ENCODE assay signal across 2 cellular contexts in genomic region chr4:105598044-105598443, GRCh38.
TF ChIP-seq lines count a peak whose summit lies in the region.

No MANE protein-coding gene starts in this region.

TF ChIP-seq in liver, 16 proteins besides CTCF, POLR2A, EP300 and RAD21 (continued from another document):
- TF ChIP-seq REST (IDR thresholded peaks at IDR 0.05): no peak
- peak; percentile 31 to 42 for TF ChIP-seq RXRA (IDR thresholded peaks at IDR 0.05)
- no peak for TF ChIP-seq FOXA1 (IDR thresholded peaks at IDR 0.05)
- no peak for TF ChIP-seq TAF1 (conservative IDR thresholded peaks at IDR 0.05)
- peak; percentile 13 to 23 for TF ChIP-seq HNF4A (conservative IDR thresholded peaks at IDR 0.05)
- no peak for TF ChIP-seq ATF3 (IDR thresholded peaks at IDR 0.05)
- TF ChIP-seq GABPA (IDR thresholded peaks at IDR 0.05 in 1 of 2, conservative IDR thresholded peaks at IDR 0.05 in 1 of 2): no peak
- no peak for TF ChIP-seq YY1 (IDR thresholded peaks at IDR 0.05)
- TF ChIP-seq EGR1 (IDR thresholded peaks at IDR 0.05; ENCODE audit: low read depth in 2 of 2): no peak
TF ChIP-seq in liver: peak in this region for 2.

TF ChIP-seq in HepG2, 621 proteins besides CTCF, POLR2A, EP300 and RAD21 (continued from another document):
- TF ChIP-seq ZNF687 (CRISPR knock-in tag; IDR thresholded peaks at IDR 0.05): no peak
- TF ChIP-seq ZBTB8A (CRISPR knock-in tag; IDR thresholded peaks at IDR 0.05; ENCODE audit: borderline replicate concordance, low read depth): no peak
